ENCODE assay signal across 1 cellular context in the genomic region with DNA sequence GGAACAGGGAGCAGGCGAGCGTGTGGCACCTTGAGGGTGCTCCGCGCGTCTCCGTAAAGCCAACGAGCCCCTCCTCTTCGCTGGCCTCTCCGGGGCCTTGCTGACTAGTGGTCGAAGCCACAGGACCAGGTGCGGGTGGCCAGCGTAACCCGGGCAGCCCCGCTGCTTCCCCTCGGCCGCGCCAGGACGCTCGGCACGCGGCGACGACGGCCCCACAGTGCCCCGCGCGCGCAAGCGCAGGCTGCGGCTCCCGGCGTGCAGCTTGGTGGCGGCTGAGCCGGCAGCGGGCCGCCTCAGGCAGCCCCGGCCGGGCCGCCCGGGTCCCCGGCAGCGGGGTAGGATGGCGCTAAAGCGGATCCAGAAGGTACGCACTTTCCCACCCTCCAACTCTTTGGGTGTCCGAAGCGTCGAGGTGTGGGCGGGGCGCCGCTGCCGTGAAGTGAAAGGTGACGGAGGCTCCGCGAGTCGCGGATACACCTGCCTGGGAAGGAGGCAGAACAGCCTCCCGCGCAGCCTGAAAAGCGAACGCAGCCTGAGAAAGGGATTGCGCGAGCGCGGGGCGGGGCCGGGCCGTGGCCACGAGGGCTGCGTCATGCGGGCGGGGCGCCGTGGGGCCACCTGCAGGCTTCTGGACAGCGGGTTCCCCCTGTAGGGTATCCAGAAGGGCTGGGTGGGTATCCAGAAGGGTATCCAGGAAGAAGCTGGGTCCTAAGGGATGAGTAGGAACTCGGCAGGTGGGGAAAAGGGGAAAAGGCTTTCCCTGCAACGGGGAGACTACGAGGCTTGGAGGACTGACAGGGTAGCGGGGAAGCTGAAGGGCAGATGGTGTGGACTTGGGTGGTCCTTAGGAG.
TF ChIP-seq lines count a peak whose summit lies in the region.

A gene (plus strand): TSS at position 244 of the 851 bp plus-strand sequence. CDS start 97 bp downstream, at position 341.

TF ChIP-seq in K562, 482 proteins besides CTCF, POLR2A, EP300 and RAD21 (continued from another document and continues in another):
- TF ChIP-seq, protein P1, sequence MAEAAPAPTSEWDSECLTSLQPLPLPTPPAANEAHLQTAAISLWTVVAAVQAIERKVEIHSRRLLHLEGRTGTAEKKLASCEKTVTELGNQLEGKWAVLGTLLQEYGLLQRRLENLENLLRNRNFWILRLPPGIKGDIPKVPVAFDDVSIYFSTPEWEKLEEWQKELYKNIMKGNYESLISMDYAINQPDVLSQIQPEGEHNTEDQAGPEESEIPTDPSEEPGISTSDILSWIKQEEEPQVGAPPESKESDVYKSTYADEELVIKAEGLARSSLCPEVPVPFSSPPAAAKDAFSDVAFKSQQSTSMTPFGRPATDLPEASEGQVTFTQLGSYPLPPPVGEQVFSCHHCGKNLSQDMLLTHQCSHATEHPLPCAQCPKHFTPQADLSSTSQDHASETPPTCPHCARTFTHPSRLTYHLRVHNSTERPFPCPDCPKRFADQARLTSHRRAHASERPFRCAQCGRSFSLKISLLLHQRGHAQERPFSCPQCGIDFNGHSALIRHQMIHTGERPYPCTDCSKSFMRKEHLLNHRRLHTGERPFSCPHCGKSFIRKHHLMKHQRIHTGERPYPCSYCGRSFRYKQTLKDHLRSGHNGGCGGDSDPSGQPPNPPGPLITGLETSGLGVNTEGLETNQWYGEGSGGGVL (CRISPR knock-in tag; IDR thresholded peaks at IDR 0.05): no peak
- peak; percentile 83 for TF ChIP-seq KLF1 (tag; IDR thresholded peaks at IDR 0.05)
- 0 out of 2 replicates have a peak, but pooled peaks have one; percentile 8 for TF ChIP-seq MAFK (IDR thresholded peaks at IDR 0.05; ENCODE audit: low read length)
- TF ChIP-seq ZZZ3 (IDR thresholded peaks at IDR 0.05): no peak
- TF ChIP-seq, protein P2, sequence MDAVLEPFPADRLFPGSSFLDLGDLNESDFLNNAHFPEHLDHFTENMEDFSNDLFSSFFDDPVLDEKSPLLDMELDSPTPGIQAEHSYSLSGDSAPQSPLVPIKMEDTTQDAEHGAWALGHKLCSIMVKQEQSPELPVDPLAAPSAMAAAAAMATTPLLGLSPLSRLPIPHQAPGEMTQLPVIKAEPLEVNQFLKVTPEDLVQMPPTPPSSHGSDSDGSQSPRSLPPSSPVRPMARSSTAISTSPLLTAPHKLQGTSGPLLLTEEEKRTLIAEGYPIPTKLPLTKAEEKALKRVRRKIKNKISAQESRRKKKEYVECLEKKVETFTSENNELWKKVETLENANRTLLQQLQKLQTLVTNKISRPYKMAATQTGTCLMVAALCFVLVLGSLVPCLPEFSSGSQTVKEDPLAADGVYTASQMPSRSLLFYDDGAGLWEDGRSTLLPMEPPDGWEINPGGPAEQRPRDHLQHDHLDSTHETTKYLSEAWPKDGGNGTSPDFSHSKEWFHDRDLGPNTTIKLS (IDR thresholded peaks at IDR 0.05; ENCODE audit: borderline replicate concordance, low read depth): peak; percentile 79
- TF ChIP-seq FIP1L1 (IDR thresholded peaks at IDR 0.05; ENCODE audit: low read depth, low read length, poor library complexity, severe bottlenecking): peak; percentile 86
- TF ChIP-seq, protein P3, sequence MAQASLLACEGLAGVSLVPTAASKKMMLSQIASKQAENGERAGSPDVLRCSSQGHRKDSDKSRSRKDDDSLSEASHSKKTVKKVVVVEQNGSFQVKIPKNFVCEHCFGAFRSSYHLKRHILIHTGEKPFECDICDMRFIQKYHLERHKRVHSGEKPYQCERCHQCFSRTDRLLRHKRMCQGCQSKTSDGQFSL (CRISPR knock-in tag; IDR thresholded peaks at IDR 0.05): 0 out of 2 replicates have a peak, but pooled peaks have one; percentile 37
- TF ChIP-seq, protein P3 (tag; IDR thresholded peaks at IDR 0.05): no peak
- TF ChIP-seq KAT8 (IDR thresholded peaks at IDR 0.05; ENCODE audit: low read depth): no peak
- peak; percentile 62; the same call in 1 of the 2 replicates for TF ChIP-seq MTA1 (IDR thresholded peaks at IDR 0.05; ENCODE audit: borderline replicate concordance)
- TF ChIP-seq POLR3G (IDR thresholded peaks at IDR 0.05; ENCODE audit: extremely low read depth, insufficient read length, insufficient replicate concordance): no peak
- no peak for TF ChIP-seq ETV6 (IDR thresholded peaks at IDR 0.05; ENCODE audit: borderline replicate concordance in 1 of 2, low read depth in 2 of 2, low read length in 1 of 2)
- TF ChIP-seq ETV6 (CRISPR knock-in tag; IDR thresholded peaks at IDR 0.05; ENCODE audit: borderline replicate concordance): peak; percentile 77; the same call in 1 of the 2 replicates
- TF ChIP-seq, protein P4, sequence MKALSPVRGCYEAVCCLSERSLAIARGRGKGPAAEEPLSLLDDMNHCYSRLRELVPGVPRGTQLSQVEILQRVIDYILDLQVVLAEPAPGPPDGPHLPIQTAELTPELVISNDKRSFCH (CRISPR knock-in tag; IDR thresholded peaks at IDR 0.05): no peak
- TF ChIP-seq, protein P4 (tag; IDR thresholded peaks at IDR 0.05): peak; percentile 79
- TF ChIP-seq MEIS2 (IDR thresholded peaks at IDR 0.05; ENCODE audit: partially characterized antibody): peak; percentile 69
- TF ChIP-seq ZFX (CRISPR knock-in tag; IDR thresholded peaks at IDR 0.05): peak; percentile 96
- TF ChIP-seq ZNF830 (CRISPR knock-in tag; IDR thresholded peaks at IDR 0.05): peak; percentile 50; the same call in 1 of the 2 replicates
- peak in 1 of 2 experiments; percentile 18; a peak in 1 of 4 replicates for TF ChIP-seq TRIM24 (IDR thresholded peaks at IDR 0.05)
- no peak for TF ChIP-seq SMAD2 (IDR thresholded peaks at IDR 0.05; ENCODE audit: low read depth, low read length)
- TF ChIP-seq, protein P5, sequence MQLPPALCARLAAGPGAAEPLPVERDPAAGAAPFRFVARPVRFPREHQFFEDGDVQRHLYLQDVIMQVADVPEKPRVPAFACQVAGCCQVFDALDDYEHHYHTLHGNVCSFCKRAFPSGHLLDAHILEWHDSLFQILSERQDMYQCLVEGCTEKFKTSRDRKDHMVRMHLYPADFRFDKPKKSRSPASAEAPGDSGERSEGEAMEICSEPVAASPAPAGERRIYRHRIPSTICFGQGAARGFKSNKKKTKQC (CRISPR knock-in tag; IDR thresholded peaks at IDR 0.05): peak; percentile 93
- no peak for TF ChIP-seq GTF2A2 (tag; IDR thresholded peaks at IDR 0.05)
- TF ChIP-seq, protein P6, sequence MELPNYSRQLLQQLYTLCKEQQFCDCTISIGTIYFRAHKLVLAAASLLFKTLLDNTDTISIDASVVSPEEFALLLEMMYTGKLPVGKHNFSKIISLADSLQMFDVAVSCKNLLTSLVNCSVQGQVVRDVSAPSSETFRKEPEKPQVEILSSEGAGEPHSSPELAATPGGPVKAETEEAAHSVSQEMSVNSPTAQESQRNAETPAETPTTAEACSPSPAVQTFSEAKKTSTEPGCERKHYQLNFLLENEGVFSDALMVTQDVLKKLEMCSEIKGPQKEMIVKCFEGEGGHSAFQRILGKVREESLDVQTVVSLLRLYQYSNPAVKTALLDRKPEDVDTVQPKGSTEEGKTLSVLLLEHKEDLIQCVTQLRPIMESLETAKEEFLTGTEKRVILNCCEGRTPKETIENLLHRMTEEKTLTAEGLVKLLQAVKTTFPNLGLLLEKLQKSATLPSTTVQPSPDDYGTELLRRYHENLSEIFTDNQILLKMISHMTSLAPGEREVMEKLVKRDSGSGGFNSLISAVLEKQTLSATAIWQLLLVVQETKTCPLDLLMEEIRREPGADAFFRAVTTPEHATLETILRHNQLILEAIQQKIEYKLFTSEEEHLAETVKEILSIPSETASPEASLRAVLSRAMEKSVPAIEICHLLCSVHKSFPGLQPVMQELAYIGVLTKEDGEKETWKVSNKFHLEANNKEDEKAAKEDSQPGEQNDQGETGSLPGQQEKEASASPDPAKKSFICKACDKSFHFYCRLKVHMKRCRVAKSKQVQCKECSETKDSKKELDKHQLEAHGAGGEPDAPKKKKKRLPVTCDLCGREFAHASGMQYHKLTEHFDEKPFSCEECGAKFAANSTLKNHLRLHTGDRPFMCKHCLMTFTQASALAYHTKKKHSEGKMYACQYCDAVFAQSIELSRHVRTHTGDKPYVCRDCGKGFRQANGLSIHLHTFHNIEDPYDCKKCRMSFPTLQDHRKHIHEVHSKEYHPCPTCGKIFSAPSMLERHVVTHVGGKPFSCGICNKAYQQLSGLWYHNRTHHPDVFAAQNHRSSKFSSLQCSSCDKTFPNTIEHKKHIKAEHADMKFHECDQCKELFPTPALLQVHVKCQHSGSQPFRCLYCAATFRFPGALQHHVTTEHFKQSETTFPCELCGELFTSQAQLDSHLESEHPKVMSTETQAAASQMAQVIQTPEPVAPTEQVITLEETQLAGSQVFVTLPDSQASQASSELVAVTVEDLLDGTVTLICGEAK (IDR thresholded peaks at IDR 0.05): peak; percentile 52; the same call in 1 of the 2 replicates
- TF ChIP-seq, protein P6 (CRISPR knock-in tag; IDR thresholded peaks at IDR 0.05): no peak
- peak in 1 of 2 experiments; percentile 78; a peak in 1 of 4 replicates for TF ChIP-seq FOXA3 (CRISPR knock-in tag; conservative IDR thresholded peaks at IDR 0.05 in 1 of 2, IDR thresholded peaks at IDR 0.05 in 1 of 2)
- TF ChIP-seq ZNF217 (CRISPR knock-in tag; IDR thresholded peaks at IDR 0.05): peak; percentile 87; the same call in 1 of the 2 replicates
- TF ChIP-seq, protein P7, sequence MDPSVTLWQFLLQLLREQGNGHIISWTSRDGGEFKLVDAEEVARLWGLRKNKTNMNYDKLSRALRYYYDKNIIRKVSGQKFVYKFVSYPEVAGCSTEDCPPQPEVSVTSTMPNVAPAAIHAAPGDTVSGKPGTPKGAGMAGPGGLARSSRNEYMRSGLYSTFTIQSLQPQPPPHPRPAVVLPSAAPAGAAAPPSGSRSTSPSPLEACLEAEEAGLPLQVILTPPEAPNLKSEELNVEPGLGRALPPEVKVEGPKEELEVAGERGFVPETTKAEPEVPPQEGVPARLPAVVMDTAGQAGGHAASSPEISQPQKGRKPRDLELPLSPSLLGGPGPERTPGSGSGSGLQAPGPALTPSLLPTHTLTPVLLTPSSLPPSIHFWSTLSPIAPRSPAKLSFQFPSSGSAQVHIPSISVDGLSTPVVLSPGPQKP (CRISPR knock-in tag; IDR thresholded peaks at IDR 0.05): no peak
- no peak for TF ChIP-seq CBFA2T2 (conservative IDR thresholded peaks at IDR 0.05)
- TF ChIP-seq FOXK1 (CRISPR knock-in tag; IDR thresholded peaks at IDR 0.05; ENCODE audit: borderline replicate concordance): no peak; the same call in 1 of the 2 replicates
- TF ChIP-seq MCM3 (IDR thresholded peaks at IDR 0.05): no peak
- TF ChIP-seq SP1 (CRISPR knock-in tag; IDR thresholded peaks at IDR 0.05): peak; percentile 75
- no peak for TF ChIP-seq CAMTA2 (CRISPR knock-in tag; conservative IDR thresholded peaks at IDR 0.05)
- TF ChIP-seq ARNT (IDR thresholded peaks at IDR 0.05): no peak
- no peak for TF ChIP-seq RFX5 (IDR thresholded peaks at IDR 0.05; ENCODE audit: low read depth, low read length)
- peak; percentile 48; the same call in 1 of the 2 replicates for TF ChIP-seq JUND (IDR thresholded peaks at IDR 0.05; ENCODE audit: borderline replicate concordance, low read depth, low read length)
- TF ChIP-seq JUND (tag; IDR thresholded peaks at IDR 0.05; ENCODE audit: borderline replicate concordance, low read depth, low read length): peak; percentile 43; the same call in 1 of the 3 replicates
- TF ChIP-seq KAT2B (IDR thresholded peaks at IDR 0.05; ENCODE audit: low read depth, low read length): no peak
- TF ChIP-seq DNMT1 (IDR thresholded peaks at IDR 0.05): no peak
- TF ChIP-seq SMARCC2 (IDR thresholded peaks at IDR 0.05; ENCODE audit: low read depth): no peak; the same call in 1 of the 2 replicates
- TF ChIP-seq, protein P8, sequence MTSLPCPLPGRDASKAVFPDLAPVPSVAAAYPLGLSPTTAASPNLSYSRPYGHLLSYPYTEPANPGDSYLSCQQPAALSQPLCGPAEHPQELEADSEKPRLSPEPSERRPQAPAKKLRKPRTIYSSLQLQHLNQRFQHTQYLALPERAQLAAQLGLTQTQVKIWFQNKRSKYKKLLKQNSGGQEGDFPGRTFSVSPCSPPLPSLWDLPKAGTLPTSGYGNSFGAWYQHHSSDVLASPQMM (CRISPR knock-in tag; IDR thresholded peaks at IDR 0.05): no peak
- TF ChIP-seq E2F3 (CRISPR knock-in tag; IDR thresholded peaks at IDR 0.05): no peak
- TF ChIP-seq HEY1 (CRISPR knock-in tag; IDR thresholded peaks at IDR 0.05; ENCODE audit: borderline replicate concordance): 0 out of 2 replicates have a peak, but pooled peaks have one; percentile 65
- peak; percentile 66 for TF ChIP-seq GABPB1 (CRISPR knock-in tag; IDR thresholded peaks at IDR 0.05)
- no peak for TF ChIP-seq MIER1 (IDR thresholded peaks at IDR 0.05; ENCODE audit: low read depth)
- TF ChIP-seq EGR1 (conservative IDR thresholded peaks at IDR 0.05): peak; percentile 21; the same call in 1 of the 2 replicates
